Comparison of ENCODE assay signal across 10 cellular contexts in genomic region chr16:4290236-4290830, GRCh38. TPM values are rescaled to one million over a fixed set of nuclear protein-coding genes. Genes with fewer than 3 reads are reported as not detected.
DNase-seq lines count a peak whose midpoint lies in the region; ATAC-seq and TF ChIP-seq lines count a peak whose summit lies in the region.
"Had no signal": no experiment of that assay in that cellular context is flagged by ENCODE, and none has a peak within 500 bp of the region (broad histone marks: within the 10 kb centered on the region; RNA-seq: fewer than 3 reads in every experiment).

No MANE protein-coding gene starts in this region.

- in situ Hi-C loops in Caki2 (cut with HindIII; ENCODE audit: low pct_unique_long_range_greater_than_20kb, low sequenced_read_pairs) = no loop called here

- POLR2A ChIA-PET in activated CD8-positive, alpha-beta T cell treated with anti-CD3 and anti-CD28 coated beads, Interleukin-2, amount 10 ng/mL, durations not matched to agents 7 days and 5 days (lab: Charles Lee) = no interaction called here

- WGBS in mesodermal cell (ENCODE audit: insufficient coverage in 2 of 2), 2 experiments = 63 to 71% methylated on average over 4 to 5 of the region's 8 CpGs

- DNase-seq in Caki2 (ENCODE audit: low read depth) = peak; percentile 95
- no peak for DNase-seq in sciatic nerve (ENCODE audit: low spot score)
- DNase-seq in activated CD8-positive, alpha-beta T cell treated with anti-CD3 and anti-CD28 coated beads, Interleukin-2, amount 10 ng/mL, durations not matched to agents 7 days and 5 days = no peak
- DNase-seq in effector CD8-positive, alpha-beta T cell (lab: John Stamatoyannopoulos, UW) = no peak
- DNase-seq in NOMO-1 treated with dmso at 0.1 percent for 144 hours (lab: John Stamatoyannopoulos, UW; ENCODE audit: unreplicated experiment) = no peak
- DNase-seq: NCI-H446 had no signal

- peak; percentile 40; the same call in 1 of the 2 replicates for TF ChIP-seq RAD21 in Ishikawa (IDR thresholded peaks at IDR 0.05; ENCODE audit: low read depth)

- no peak for ATAC-seq in sciatic nerve
- ATAC-seq in activated CD8-positive, alpha-beta T cell treated with anti-CD3 and anti-CD28 coated beads, Interleukin-2, amount 10 ng/mL, durations not matched to agents 7 days and 5 days = no peak

- no peak overlapping the region for H3K4me3 Mint-ChIP-seq in brain
- H3K4me3 Mint-ChIP-seq in activated CD8-positive, alpha-beta T cell treated with anti-CD3 and anti-CD28 coated beads, Interleukin-2, amount 10 ng/mL, durations not matched to agents 7 days and 5 days = no peak overlapping the region

- H3K9me3 Mint-ChIP-seq in brain = no peaks in the 10 kb centered on the region
- no peaks in the 10 kb centered on the region for H3K9me3 Mint-ChIP-seq in activated CD8-positive, alpha-beta T cell treated with anti-CD3 and anti-CD28 coated beads, Interleukin-2, amount 10 ng/mL, durations not matched to agents 7 days and 5 days (ENCODE audit: insufficient read depth)

- no peaks in the 10 kb centered on the region for H3K36me3 Mint-ChIP-seq in brain
- no peaks in the 10 kb centered on the region for H3K36me3 Mint-ChIP-seq in activated CD8-positive, alpha-beta T cell treated with anti-CD3 and anti-CD28 coated beads, Interleukin-2, amount 10 ng/mL, durations not matched to agents 7 days and 5 days (ENCODE audit: low read depth)

- H3K27me3 Mint-ChIP-seq in brain = peaks cover 5% of the 10 kb centered on the region
- H3K27me3 Mint-ChIP-seq in activated CD8-positive, alpha-beta T cell treated with anti-CD3 and anti-CD28 coated beads, Interleukin-2, amount 10 ng/mL, durations not matched to agents 7 days and 5 days (ENCODE audit: low read depth) = peaks cover 2% of the 10 kb centered on the region

- CTCF ChIA-PET in activated CD8-positive, alpha-beta T cell treated with anti-CD3 and anti-CD28 coated beads, Interleukin-2, amount 10 ng/mL, durations not matched to agents 7 days and 5 days (lab: Charles Lee) = interaction anchor here (0.6 to 2.4 kb wide), 7 partner anchors 14 to 42 kb away, joined by 3 to 25 read pairs (median 6); no protein-coding TSS in a partner anchor

- peak overlapping the region; percentile 98 for H3K27ac ChIP-seq in mesodermal cell (ENCODE audit: low read depth, low read length, severe bottlenecking)

- intact Hi-C loops in sciatic nerve (cut with DNase I) = loop anchor here (5.0 kb wide), 1 partner anchor 37 kb away; no protein-coding TSS in a partner anchor

- H3K9me3 ChIP-seq in mesodermal cell (ENCODE audit: control insufficient read depth, low read length) = no peaks in the 10 kb centered on the region

- peaks cover 55% of the 10 kb centered on the region for H3K4me1 Mint-ChIP-seq in brain
- H3K4me1 Mint-ChIP-seq in activated CD8-positive, alpha-beta T cell treated with anti-CD3 and anti-CD28 coated beads, Interleukin-2, amount 10 ng/mL, durations not matched to agents 7 days and 5 days (ENCODE audit: low read depth) = peaks cover 9% of the 10 kb centered on the region

- no peak overlapping the region for H3K4me3 ChIP-seq in mesodermal cell (ENCODE audit: extremely low read depth, insufficient read depth, low read length, poor library complexity, severe bottlenecking)

- TF ChIP-seq EP300 in Ishikawa (IDR thresholded peaks at IDR 0.05; ENCODE audit: borderline replicate concordance) = no peak

- H3K36me3 ChIP-seq in mesodermal cell (ENCODE audit: control insufficient read depth, insufficient read depth, low read length) = no peaks in the 10 kb centered on the region

- peaks cover 35% of the 10 kb centered on the region for H3K4me1 ChIP-seq in mesodermal cell (ENCODE audit: control insufficient read depth, insufficient read depth, low read length, poor library complexity, severe bottlenecking)

- H3K27ac Mint-ChIP-seq in brain = peak overlapping the region in 3 of 5 experiments; percentile 13 to 74 (median 47)
- no peak overlapping the region for H3K27ac Mint-ChIP-seq in activated CD8-positive, alpha-beta T cell treated with anti-CD3 and anti-CD28 coated beads, Interleukin-2, amount 10 ng/mL, durations not matched to agents 7 days and 5 days

- TF ChIP-seq CTCF in brain (conservative IDR thresholded peaks at IDR 0.05) = peak in 1 of 2 experiments; percentile 29

TF ChIP-seq in Ishikawa, 13 proteins besides CTCF, POLR2A, EP300 and RAD21:
- TF ChIP-seq TEAD4 (IDR thresholded peaks at IDR 0.05) (peak; percentile 71), EGR1 (IDR thresholded peaks at IDR 0.05) (no peak), CEBPB (IDR thresholded peaks at IDR 0.05) (peak; percentile 81)
TF ChIP-seq in Ishikawa: peak in this region for 2.

RNA-seq across cellular contexts. Expression of gene TFAP4, which starts 17.5 kb away (rescaled TPM):
- total RNA-seq in Caki2 (2014; rRNA removed; shearing (Covaris generic); ENCODE audit: low replicate concordance) = 35.1 TPM in 2 replicates
- polyA plus RNA-seq in brain (ENCODE audit: insufficient read depth, low read depth, low replicate concordance) = 12.2 TPM
- 10.8 TPM for polyA plus RNA-seq in mesodermal cell (2013, experiment 1 of 2)
- 8.5 TPM for polyA plus RNA-seq in mesodermal cell (2013, experiment 2 of 2)
- total RNA-seq in sciatic nerve = 12.7 TPM
- 10 to 100 TPM; 21.0 to 24.7 TPM for total RNA-seq in activated CD8-positive, alpha-beta T cell treated with anti-CD3 and anti-CD28 coated beads, Interleukin-2, amount 10 ng/mL, durations not matched to agents 7 days and 5 days

RNA-seq across cellular contexts. Expression of gene GLIS2, which starts 25.5 kb away (rescaled TPM):
- 5.7 and 7.4 TPM in 2 replicates for total RNA-seq in Caki2 (2014; rRNA removed; shearing (Covaris generic); ENCODE audit: low replicate concordance)
- 17.2 TPM for polyA plus RNA-seq in brain (ENCODE audit: insufficient read depth, low read depth, low replicate concordance)
- polyA plus RNA-seq in mesodermal cell (2013, experiment 1 of 2) = 10.1 TPM
- 8.9 TPM for polyA plus RNA-seq in mesodermal cell (2013, experiment 2 of 2)
- 39.4 TPM for total RNA-seq in sciatic nerve
- under 1 TPM; 0.16 TPM for total RNA-seq in activated CD8-positive, alpha-beta T cell treated with anti-CD3 and anti-CD28 coated beads, Interleukin-2, amount 10 ng/mL, durations not matched to agents 7 days and 5 days

RNA-seq across cellular contexts. Expression of gene SRL, which starts 48.5 kb away (rescaled TPM):
- total RNA-seq in Caki2 (2014; rRNA removed; shearing (Covaris generic); ENCODE audit: low replicate concordance) = not detected in 2 replicates
- polyA plus RNA-seq in brain (ENCODE audit: insufficient read depth, low read depth, low replicate concordance) = 3.7 TPM
- 0.18 TPM for polyA plus RNA-seq in mesodermal cell (2013, experiment 1 of 2)
- 0.05 TPM for polyA plus RNA-seq in mesodermal cell (2013, experiment 2 of 2)
- total RNA-seq in sciatic nerve = 1.9 TPM
- not detected for total RNA-seq in activated CD8-positive, alpha-beta T cell treated with anti-CD3 and anti-CD28 coated beads, Interleukin-2, amount 10 ng/mL, durations not matched to agents 7 days and 5 days
- total RNA-seq: activated CD8-positive, alpha-beta memory T cell treated with anti-CD3 and anti-CD28 coated beads for 36 hours had no signal
